21 cellular contexts compared by ENCODE assay signal in genomic region chr17:79618383-79619067, GRCh38. TPM values are rescaled to one million over a fixed set of nuclear protein-coding genes. Genes with fewer than 3 reads are reported as not detected.
DNase-seq lines count a peak whose midpoint lies in the region; ATAC-seq and TF ChIP-seq lines count a peak whose summit lies in the region.
"Had no signal": no experiment of that assay in that cellular context is flagged by ENCODE, and none has a peak within 500 bp of the region (broad histone marks: within the 10 kb centered on the region; RNA-seq: fewer than 3 reads in every experiment).

No MANE protein-coding gene starts in this region.

- peaks cover 27% of the 10 kb centered on the region for H3K27me3 ChIP-seq in endodermal cell (ENCODE audit: control insufficient read depth, insufficient read depth, low read length, poor library complexity, severe bottlenecking)
- H3K27me3 ChIP-seq: vagina had no signal

- H3K36me3 Mint-ChIP-seq in endodermal cell (ENCODE audit: low read depth) = no peaks in the 10 kb centered on the region

- intact Hi-C loops in posterior vena cava (cut with DNase I) = no loop called here

- no peaks in the 10 kb centered on the region for H3K4me1 Mint-ChIP-seq in endodermal cell
- H3K4me1 Mint-ChIP-seq: activated CD4-positive, alpha-beta T cell treated with anti-CD3 and anti-CD28 coated beads for 36 hours; CD8-positive, alpha-beta memory T cell had no signal

- no peaks in the 10 kb centered on the region for H3K36me3 ChIP-seq in endodermal cell (ENCODE audit: control insufficient read depth, insufficient read depth, low read length)
- H3K36me3 ChIP-seq: adrenal gland, gastroesophageal sphincter, MG63, vagina had no signal

- 82 to 85% methylated on average over 20 of the region's 20 CpGs for WGBS in endodermal cell (ENCODE audit: insufficient coverage in 1 of 2, insufficient read length in 1 of 2), 2 experiments

- H3K9ac ChIP-seq in endodermal cell (ENCODE audit: extremely low read depth, low read length, poor library complexity, severe bottlenecking) = no peak overlapping the region
- H3K9ac ChIP-seq: parathyroid adenoma had no signal

- H3K4me3 Mint-ChIP-seq in endodermal cell = no peak overlapping the region
- H3K4me3 Mint-ChIP-seq: activated CD4-positive, alpha-beta T cell treated with anti-CD3 and anti-CD28 coated beads for 36 hours; CD8-positive, alpha-beta memory T cell had no signal

- no peak overlapping the region for H3K27ac ChIP-seq in endodermal cell (ENCODE audit: low read depth, low read length)
- H3K27ac ChIP-seq: adrenal gland, gastroesophageal sphincter, parathyroid adenoma, vagina had no signal

- ATAC-seq in activated CD4-positive, CD25-positive, alpha-beta regulatory T cell treated with anti-CD3 and anti-CD28 coated beads, Interleukin-2, amount 50 U/mL, for 24 hours = no peak
- ATAC-seq in GM21367 (IDR thresholded peaks at IDR 0.05; ENCODE audit: unreplicated experiment) (no peak), HG03039 (IDR thresholded peaks at IDR 0.05; ENCODE audit: unreplicated experiment) (no peak)
- ATAC-seq: activated CD4-positive, alpha-beta T cell treated with anti-CD3 and anti-CD28 coated beads for 36 hours; gastroesophageal sphincter had no signal

- no peaks in the 10 kb centered on the region for H3K4me1 ChIP-seq in endodermal cell (ENCODE audit: control insufficient read depth, insufficient read depth, low read length)
- H3K4me1 ChIP-seq: adrenal gland, parathyroid adenoma, vagina had no signal

- no peaks in the 10 kb centered on the region for H3K9me3 ChIP-seq in endodermal cell (ENCODE audit: control insufficient read depth, low read length)
- H3K9me3 ChIP-seq: adrenal gland, gastroesophageal sphincter, MG63, vagina had no signal

- no peak for TF ChIP-seq CTCF in endodermal cell (conservative IDR thresholded peaks at IDR 0.05)

- peaks cover 29% of the 10 kb centered on the region for H3K27me3 Mint-ChIP-seq in endodermal cell (ENCODE audit: insufficient read depth)

- no peak overlapping the region for H3K4me3 ChIP-seq in endodermal cell (ENCODE audit: low read length)
- H3K4me3 ChIP-seq: adrenal gland, gastroesophageal sphincter, MG63, vagina had no signal

- peak; percentile 4 for DNase-seq in activated CD4-positive, CD25-positive, alpha-beta regulatory T cell treated with anti-CD3 and anti-CD28 coated beads, Interleukin-2, amount 50 U/mL, for 72 hours
- DNase-seq in NCI-H1694 (lab: John Stamatoyannopoulos, UW) (peak; percentile 33), endodermal cell (peak; percentile 44), posterior vena cava (ENCODE audit: low spot score) (peak; percentile 34), H4 (ENCODE audit: low spot score) (no peak)
- DNase-seq: activated CD4-positive, alpha-beta T cell treated with anti-CD3 and anti-CD28 coated beads for 36 hours; activated T-cell treated with anti-CD3 and anti-CD28 coated beads, Interleukin-2, amount 50 U/mL, for 1 hour; MG63; NCI-H2171; NK-92 treated with Interleukin-12 subunit alpha and Interleukin-12 subunit beta, amount 100 ng/mL, for 24 hours; stimulated activated CD4-positive, alpha-beta T cell treated with anti-CD3 and anti-CD28 coated beads, Interleukin-12 subunit alpha, Interleukin-12 subunit beta, amount 100 ng/mL, for 4 hours; stimulated activated naive CD4-positive, alpha-beta T cell treated with Interleukin-2 at 50 U/mL for 16 hours had no signal

- no peak overlapping the region for H3K27ac Mint-ChIP-seq in endodermal cell
- H3K27ac Mint-ChIP-seq: activated CD4-positive, alpha-beta T cell treated with anti-CD3 and anti-CD28 coated beads for 36 hours; CD8-positive, alpha-beta memory T cell had no signal

- no peaks in the 10 kb centered on the region for H3K9me3 Mint-ChIP-seq in endodermal cell
- H3K9me3 Mint-ChIP-seq: CD8-positive, alpha-beta memory T cell had no signal

RNA-seq across cellular contexts. Expression of gene RBFOX3, which starts 7.7 kb away (rescaled TPM):
- total RNA-seq in endodermal cell (1 to 10 TPM; 2.6 to 7.3 TPM), posterior vena cava (10 to 100 TPM in 1 of 2 donors, 1 to 10 TPM in 1; 7.1 to 21.6 TPM)
- polyA plus RNA-seq in endodermal cell (2013, experiment 1 of 2) = 6.3 TPM
- polyA plus RNA-seq in endodermal cell (2013, experiment 2 of 2) = 6.3 TPM
- total RNA-seq in H4 (2014; rRNA removed; shearing (Covaris generic)) = 0.10 TPM in 1 of 2 replicates, not detected in the other
- total RNA-seq: CD8-positive, alpha-beta memory T cell; T-helper 2 cell treated with Interferon-gamma antibody and Interleukin-4, amounts not matched to agents 100 ng/mL and 5 ng/mL, for 36 hours had no signal
- polyA plus RNA-seq: CD8-positive, alpha-beta memory T cell had no signal
